9 cellular contexts compared by ENCODE assay signal in the genomic region with DNA sequence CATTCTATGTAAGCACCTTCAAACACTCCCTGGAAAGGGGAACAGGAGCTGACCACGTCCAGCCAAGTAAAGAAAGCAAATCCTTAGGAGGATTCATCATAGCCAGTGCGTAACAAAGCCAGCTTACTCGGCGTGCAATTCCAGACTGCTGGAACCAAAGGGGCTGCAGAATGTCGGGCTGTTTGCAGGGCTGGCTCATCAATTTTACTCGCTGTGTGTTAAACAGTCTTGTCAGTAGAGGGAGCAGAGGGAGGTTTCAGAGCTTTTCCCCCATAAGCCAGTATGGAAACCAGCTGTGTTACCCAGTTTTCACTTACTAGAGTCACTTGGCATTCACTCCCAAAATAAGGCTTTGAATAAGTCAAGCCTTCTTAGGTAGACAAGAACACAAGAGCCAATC.
DNase-seq lines count a peak whose midpoint lies in the region; ATAC-seq and TF ChIP-seq lines count a peak whose summit lies in the region.
"Had no signal": no experiment of that assay in that cellular context is flagged by ENCODE, and none has a peak within 500 bp of the region (broad histone marks: within the 10 kb centered on the region; RNA-seq: fewer than 3 reads in every experiment).

No MANE protein-coding gene starts in this region.

- intact Hi-C loops in aorta (cut with DNase I) = loop anchor here in 1 of 2 donors (10.0 kb wide), 1 partner anchor 214 kb away; no protein-coding TSS in a partner anchor

- no peak overlapping the region for H3K4ac ChIP-seq in mesendoderm (ENCODE audit: low read depth, low read length)

- no peak overlapping the region for H3K18ac ChIP-seq in mesendoderm (ENCODE audit: low read length)

- H3K79me2 ChIP-seq in mesendoderm (ENCODE audit: control insufficient read depth, insufficient read depth, low read length) = no peaks in the 10 kb centered on the region

- H3K4me1 ChIP-seq in mesendoderm (ENCODE audit: control insufficient read depth, low read depth, low read length) = no peaks in the 10 kb centered on the region
- no peaks in the 10 kb centered on the region for H3K4me1 ChIP-seq in aorta (ENCODE audit: control insufficient read depth in 1 of 2, insufficient read depth in 2 of 2, low read length in 2 of 2)

- H3K27ac ChIP-seq in brain microvascular endothelial cell (no peak overlapping the region), mesendoderm (ENCODE audit: low read depth, low read length) (no peak overlapping the region), aorta (ENCODE audit: low read depth in 1 of 2, low read length in 2 of 2) (no peak overlapping the region)

- no peak overlapping the region for H3K27ac Mint-ChIP-seq in stimulated activated memory B cell treated with anti-CD40 and anti-IgM and Interleukin-4, amounts not matched to agents 10 μg/mL and 1 μg/mL and 100 μg/mL, for 72 hours
- H3K27ac Mint-ChIP-seq: activated CD4-positive, alpha-beta T cell treated with anti-CD3 and anti-CD28 coated beads, Interleukin-2, amount 10 ng/mL, durations not matched to agents 24 days and 14 days had no signal

- H3K4me2 ChIP-seq in mesendoderm (ENCODE audit: low read length) = no peak overlapping the region

- H2AK5ac ChIP-seq in mesendoderm (ENCODE audit: low read length) = no peak overlapping the region

- no peaks in the 10 kb centered on the region for H3K9me3 Mint-ChIP-seq in stimulated activated memory B cell treated with anti-CD40 and anti-IgM and Interleukin-4, amounts not matched to agents 10 μg/mL and 1 μg/mL and 100 μg/mL, for 72 hours
- H3K9me3 Mint-ChIP-seq: activated CD4-positive, alpha-beta T cell treated with anti-CD3 and anti-CD28 coated beads, Interleukin-2, amount 10 ng/mL, durations not matched to agents 24 days and 14 days had no signal

- H3K4me1 Mint-ChIP-seq in stimulated activated memory B cell treated with anti-CD40 and anti-IgM and Interleukin-4, amounts not matched to agents 10 μg/mL and 1 μg/mL and 100 μg/mL, for 72 hours = peaks cover 16% of the 10 kb centered on the region
- H3K4me1 Mint-ChIP-seq: activated CD4-positive, alpha-beta T cell treated with anti-CD3 and anti-CD28 coated beads, Interleukin-2, amount 10 ng/mL, durations not matched to agents 24 days and 14 days had no signal

- no peak for ATAC-seq in aorta (ENCODE audit: low FRiP score)
- ATAC-seq in stimulated activated memory B cell treated with anti-CD40 and anti-IgM and Interleukin-4, amounts not matched to agents 10 μg/mL and 1 μg/mL and 100 μg/mL, for 72 hours = no peak

- H3K23ac ChIP-seq in mesendoderm (ENCODE audit: low read length) = no peak overlapping the region

- H3K9me3 ChIP-seq in aorta (ENCODE audit: control insufficient read depth, low read length) = no peaks in the 10 kb centered on the region
- H3K9me3 ChIP-seq in MG63 = no peaks in the 10 kb centered on the region

- H3K4me3 Mint-ChIP-seq in stimulated activated memory B cell treated with anti-CD40 and anti-IgM and Interleukin-4, amounts not matched to agents 10 μg/mL and 1 μg/mL and 100 μg/mL, for 72 hours = no peak overlapping the region
- H3K4me3 Mint-ChIP-seq: activated CD4-positive, alpha-beta T cell treated with anti-CD3 and anti-CD28 coated beads, Interleukin-2, amount 10 ng/mL, durations not matched to agents 24 days and 14 days had no signal

- no CpG with 5 or more reads among the region's 6 CpGs for WGBS in mesendoderm (ENCODE audit: extremely low coverage, insufficient coverage, low lambda C conversion rate)
- 71% methylated on average over 6 of the region's 6 CpGs for WGBS in aorta, 2 donors

- no peak overlapping the region for H2BK120ac ChIP-seq in mesendoderm (ENCODE audit: low read depth, low read length)

- in situ Hi-C loops in brain microvascular endothelial cell (cut with HindIII; ENCODE audit: low pct_ligation_motif_present, low sequenced_read_pairs) = no loop called here

- H3K56ac ChIP-seq in mesendoderm (ENCODE audit: low read length) = no peak overlapping the region

- H3K79me1 ChIP-seq in mesendoderm (ENCODE audit: low read length) = peaks cover 7% of the 10 kb centered on the region

- TF ChIP-seq CTCF in brain microvascular endothelial cell (IDR thresholded peaks at IDR 0.05; ENCODE audit: low read depth, low read length, missing control alignments) = peak; percentile 70

- H3K36me3 Mint-ChIP-seq in stimulated activated memory B cell treated with anti-CD40 and anti-IgM and Interleukin-4, amounts not matched to agents 10 μg/mL and 1 μg/mL and 100 μg/mL, for 72 hours = peaks cover 65% of the 10 kb centered on the region

- no peak overlapping the region for H3K9ac ChIP-seq in mesendoderm (ENCODE audit: low read length)

- H2BK5ac ChIP-seq in mesendoderm (ENCODE audit: low read length) = no peak overlapping the region

- H3K27me3 Mint-ChIP-seq in stimulated activated memory B cell treated with anti-CD40 and anti-IgM and Interleukin-4, amounts not matched to agents 10 μg/mL and 1 μg/mL and 100 μg/mL, for 72 hours = no peaks in the 10 kb centered on the region
- H3K27me3 Mint-ChIP-seq: activated CD4-positive, alpha-beta T cell treated with anti-CD3 and anti-CD28 coated beads, Interleukin-2, amount 10 ng/mL, durations not matched to agents 24 days and 14 days had no signal

- no peak overlapping the region for H4K5ac ChIP-seq in mesendoderm (ENCODE audit: low read length)

- H3K27me3 ChIP-seq in brain microvascular endothelial cell (replicated peaks) (no peaks in the 10 kb centered on the region), mesendoderm (ENCODE audit: insufficient read depth, low read length, poor library complexity) (no peaks in the 10 kb centered on the region), aorta (ENCODE audit: control insufficient read depth in 1 of 2, insufficient read depth in 2 of 2, low read length in 1 of 2) (no peaks in the 10 kb centered on the region), MG63 (no peaks in the 10 kb centered on the region)

- no peak overlapping the region for H2BK15ac ChIP-seq in mesendoderm (replicated peaks; ENCODE audit: low read depth)

- peaks cover 2% of the 10 kb centered on the region for H3K36me3 ChIP-seq in brain microvascular endothelial cell (replicated peaks)
- H3K36me3 ChIP-seq in mesendoderm (ENCODE audit: control insufficient read depth, insufficient read depth, low read length) = no peaks in the 10 kb centered on the region
- H3K36me3 ChIP-seq in aorta (ENCODE audit: control insufficient read depth in 1 of 2, insufficient read depth in 2 of 2, low read length in 1 of 2) = peaks cover 2 to 3% of the 10 kb centered on the region in 2 donors
- peaks cover 2% of the 10 kb centered on the region; the same call in 1 of the 2 replicates for H3K36me3 ChIP-seq in MG63

- peak; percentile 56 for DNase-seq in ELF-1 (ENCODE audit: low read depth, low spot score)
- peak; percentile 32 to 59 for DNase-seq in Kasumi-1 (lab: John Stamatoyannopoulos, UW)
- DNase-seq in brain microvascular endothelial cell = peak; percentile 28
- DNase-seq in mesendoderm = peak; percentile 66
- no peak for DNase-seq in stimulated activated CD4-positive, alpha-beta T cell treated with anti-CD3 and anti-CD28 coated beads, Interleukin-2, amount 100 ng/mL, for 24 hours
- no peak for DNase-seq in aorta
- no peak for DNase-seq in MG63
- DNase-seq: activated CD4-positive, alpha-beta T cell treated with anti-CD3 and anti-CD28 coated beads, Interleukin-2, amount 10 ng/mL, durations not matched to agents 24 days and 14 days had no signal

- H3K4me3 ChIP-seq in brain microvascular endothelial cell (ENCODE audit: low read depth, low read length) (no peak overlapping the region), mesendoderm (ENCODE audit: low read length) (no peak overlapping the region), aorta (ENCODE audit: low read length in 2 of 2) (no peak overlapping the region), MG63 (no peak overlapping the region)

- no peak overlapping the region for H4K8ac ChIP-seq in mesendoderm (ENCODE audit: low read depth, low read length)

Comparison
In these comparisons a context has a peak if more than half of its experiments do, and no peak if none do; other contexts are left out.
1. DNase-seq: peak in ELF-1 (single experiment), Kasumi-1 (2 of 2), brain microvascular endothelial cell (single experiment) and mesendoderm (single experiment); none in stimulated activated CD4-positive, alpha-beta T cell treated with anti-CD3 and anti-CD28 coated beads, Interleukin-2, amount 100 ng/mL, for 24 hours (0 of 2), aorta (0 of 2) and MG63 (single experiment).